ENCODE assay signal across 24 cellular contexts in genomic region chr2:83900859-83901258, GRCh38.
DNase-seq lines count a peak whose midpoint lies in the region; ATAC-seq and TF ChIP-seq lines count a peak whose summit lies in the region.
"Had no signal": no experiment of that assay in that cellular context is flagged by ENCODE, and none has a peak within 500 bp of the region (broad histone marks: within the 10 kb centered on the region; RNA-seq: fewer than 3 reads in every experiment).

No MANE protein-coding gene starts in this region.

- no peak overlapping the region for H3K4me3 Mint-ChIP-seq in CD4-positive, alpha-beta T cell
- H3K4me3 Mint-ChIP-seq: effector memory CD8-positive, alpha-beta T cell; type B pancreatic cell had no signal

- no peak overlapping the region for H3K27ac ChIP-seq in CD4-positive, alpha-beta T cell (ENCODE audit: low read depth, low read length)
- H3K27ac ChIP-seq: BLaER1 treated with 17β-estradiol and CSF1 and Interleukin-3, amounts not matched to agents 10 nM and 100 nM; VCaP had no signal

- H3K36me3 Mint-ChIP-seq in CD4-positive, alpha-beta T cell (ENCODE audit: low read depth): no peaks in the 10 kb centered on the region
- H3K36me3 Mint-ChIP-seq: type B pancreatic cell had no signal

- no peaks in the 10 kb centered on the region for H3K4me1 Mint-ChIP-seq in CD4-positive, alpha-beta T cell (ENCODE audit: low read depth)

- ATAC-seq in CD4-positive, alpha-beta T cell (ENCODE audit: poor library complexity): no peak
- ATAC-seq in GM21737 (IDR thresholded peaks at IDR 0.05; ENCODE audit: unreplicated experiment) (no peak), GM21381 (IDR thresholded peaks at IDR 0.05; ENCODE audit: unreplicated experiment) (no peak), HG03571 (IDR thresholded peaks at IDR 0.05; ENCODE audit: unreplicated experiment) (no peak)
- ATAC-seq: effector memory CD8-positive, alpha-beta T cell; Right ventricle myocardium inferior had no signal

- no peak for TF ChIP-seq CTCF in CD4-positive, alpha-beta T cell (IDR thresholded peaks at IDR 0.05)

- peaks cover under 1% of the 10 kb centered on the region for H3K27me3 Mint-ChIP-seq in CD4-positive, alpha-beta T cell
- H3K27me3 Mint-ChIP-seq: effector memory CD8-positive, alpha-beta T cell; type B pancreatic cell had no signal

- H3K9me3 ChIP-seq in CD4-positive, alpha-beta T cell (ENCODE audit: control insufficient read depth, low read length): no peaks in the 10 kb centered on the region
- H3K9me3 ChIP-seq: BLaER1 treated with 17β-estradiol and CSF1 and Interleukin-3, amounts not matched to agents 10 nM and 100 nM had no signal

- H3K27ac Mint-ChIP-seq in CD4-positive, alpha-beta T cell: no peak overlapping the region
- H3K27ac Mint-ChIP-seq: effector memory CD8-positive, alpha-beta T cell; type B pancreatic cell had no signal

- H3K27me3 ChIP-seq in CD4-positive, alpha-beta T cell (ENCODE audit: control insufficient read depth, insufficient read depth, low read length): no peaks in the 10 kb centered on the region
- H3K27me3 ChIP-seq: BLaER1 treated with 17β-estradiol and CSF1 and Interleukin-3, amounts not matched to agents 10 nM and 100 nM had no signal

- H3K9me3 Mint-ChIP-seq in CD4-positive, alpha-beta T cell: no peaks in the 10 kb centered on the region
- H3K9me3 Mint-ChIP-seq: effector memory CD8-positive, alpha-beta T cell; type B pancreatic cell had no signal

- CTCF ChIA-PET in CD4-positive, alpha-beta T cell (lab: Charles Lee): no interaction called here

- POLR2A ChIA-PET in CD4-positive, alpha-beta T cell (lab: Charles Lee): no interaction called here

- DNase-seq in A172 (ENCODE audit: low spot score) (peak; percentile 53), HS-5 (ENCODE audit: low read depth) (peak; percentile 75), SW480 (ENCODE audit: low spot score) (peak; percentile 27), foreskin melanocyte (peak; percentile 5)
- no peak for DNase-seq in CD4-positive, alpha-beta T cell
- DNase-seq: activated CD4-positive, alpha-beta T cell treated with anti-CD3 and anti-CD28 coated beads, Interleukin-2, amount 50 U/mL, for 4 hours; activated gamma-delta T cell; amygdala; effector memory CD8-positive, alpha-beta T cell; hippocampal formation; islet precursor cell; KG1; mesenchymal stem cell; NCI-H1092 treated with DMSO at 0.1 percent for 48 hours; NCI-H2081 treated with DMSO at 0.1 percent for 48 hours; NCI-H510A; stimulated activated CD4-positive, alpha-beta T cell treated with anti-CD3 and anti-CD28 coated beads, Interleukin-4, amount 100 ng/mL, for 4 hours had no signal

- intact Hi-C loops in CD4-positive, alpha-beta T cell (cut with DNase I, micrococcal nuclease): no loop called here

Comparison
In these comparisons a context has a peak if more than half of its experiments do, and no peak if none do; other contexts are left out.
1. DNase-seq: peak in A172 (single experiment), HS-5 (single experiment), SW480 (single experiment) and foreskin melanocyte (single experiment); none in CD4-positive, alpha-beta T cell (0 of 10).